1 cellular context compared by ENCODE assay signal in the genomic region with DNA sequence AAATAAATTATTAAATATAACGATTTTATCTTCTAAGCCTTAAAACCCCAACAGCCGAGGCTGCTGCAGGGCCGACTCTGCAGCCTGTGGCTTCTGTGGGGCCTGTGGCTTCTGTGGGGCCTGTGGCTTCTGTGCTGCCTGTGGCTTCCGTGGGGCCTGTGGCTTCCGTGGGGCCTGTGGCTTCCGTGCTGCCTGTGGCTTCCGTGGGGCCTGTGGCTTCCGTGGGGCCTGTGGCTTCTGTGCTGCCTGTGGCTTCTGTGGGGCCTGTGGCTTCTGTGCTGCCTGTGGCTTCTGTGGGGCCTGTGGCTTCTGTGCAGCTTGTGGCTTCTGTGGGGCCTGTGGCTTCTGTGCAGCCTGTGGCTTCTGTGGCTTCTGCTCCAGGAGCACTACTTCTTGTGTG.
A peak's percentile ranks its signal among the peaks of the same experiment; 100 is the strongest.
TF ChIP-seq lines count a peak whose summit lies in the region.

No MANE protein-coding gene starts in this region.

TF ChIP-seq in H1, 55 proteins besides CTCF, POLR2A, EP300 and RAD21:
- TF ChIP-seq EGR1 (IDR thresholded peaks at IDR 0.05; ENCODE audit: borderline replicate concordance, low read depth, low read length), result peak; percentile 81
